14 cellular contexts compared by ENCODE assay signal in the genomic region with DNA sequence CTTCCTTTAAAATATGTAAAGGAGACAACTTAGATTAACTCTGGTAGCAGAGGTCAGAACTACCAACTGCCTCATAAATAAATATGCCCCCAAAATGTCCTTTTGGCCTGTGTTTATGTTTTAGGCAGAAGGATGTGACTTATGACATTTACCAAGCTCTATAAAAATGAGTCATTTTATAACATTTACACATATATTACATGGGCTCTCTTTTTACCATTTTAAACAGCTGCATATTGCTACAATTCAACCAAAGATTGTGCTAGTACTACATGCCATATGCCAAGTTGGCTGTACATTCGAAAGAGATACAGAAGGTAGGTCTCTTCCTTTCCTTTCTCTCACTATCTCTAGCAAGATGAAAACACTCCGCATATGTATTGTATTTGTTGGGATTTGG. TPM values are rescaled to one million over a fixed set of nuclear protein-coding genes. Genes with fewer than 3 reads are reported as not detected.
DNase-seq lines count a peak whose midpoint lies in the region; ATAC-seq and TF ChIP-seq lines count a peak whose summit lies in the region.
"Had no signal": no experiment of that assay in that cellular context is flagged by ENCODE, and none has a peak within 500 bp of the region (broad histone marks: within the 10 kb centered on the region; RNA-seq: fewer than 3 reads in every experiment).

No MANE protein-coding gene starts in this region.

- peaks cover 49% of the 10 kb centered on the region for H3K4me1 Mint-ChIP-seq in Caco-2 (ENCODE audit: low read depth, unreplicated experiment)
- H3K4me1 Mint-ChIP-seq: H9 had no signal

- in situ Hi-C loops in KBM-7 (cut with MboI; ENCODE audit: low pct_unique_long_range_greater_than_20kb, low sequenced_read_pairs): no loop called here

- no peak for ATAC-seq in GM18868 (IDR thresholded peaks at IDR 0.05; ENCODE audit: unreplicated experiment)
- ATAC-seq in HG02588 (IDR thresholded peaks at IDR 0.05; ENCODE audit: unreplicated experiment): no peak

- H3K4me3 ChIP-seq in BLaER1: no peak overlapping the region
- no peak overlapping the region for H3K4me3 ChIP-seq in Caco-2 (ENCODE audit: low read depth, low read length)
- H3K4me3 ChIP-seq in SK-N-MC: no peak overlapping the region

- H3K9ac ChIP-seq in BLaER1 (no peak overlapping the region), SK-N-MC (ENCODE audit: insufficient read length) (no peak overlapping the region)

- H3K9me3 Mint-ChIP-seq in Caco-2 (ENCODE audit: unreplicated experiment): no peaks in the 10 kb centered on the region
- H3K9me3 Mint-ChIP-seq: CD4-positive, alpha-beta T cell; H9 had no signal

- peak overlapping the region; percentile 51 for H3K27ac Mint-ChIP-seq in Caco-2 (ENCODE audit: unreplicated experiment)
- H3K27ac Mint-ChIP-seq: CD4-positive, alpha-beta T cell; H9 had no signal

- H3K4me3 Mint-ChIP-seq in Caco-2 (ENCODE audit: unreplicated experiment): no peak overlapping the region
- H3K4me3 Mint-ChIP-seq: CD4-positive, alpha-beta T cell; H9 had no signal

- H3K4me2 ChIP-seq in BLaER1: peak overlapping the region; percentile 44

- intact Hi-C loops in Caco-2 (cut with micrococcal nuclease; ENCODE audit: unreplicated experiment): loop anchor here (1.0 kb wide), 2 partner anchors 10 to 11 kb away; no protein-coding TSS in a partner anchor

- no peak overlapping the region for H3K27ac ChIP-seq in BLaER1
- 0 out of 2 replicates have a peak overlapping the region, but pooled peaks have one; percentile 25 for H3K27ac ChIP-seq in SK-N-MC
- H3K27ac ChIP-seq: HL-60 had no signal

- no TSS peak for BruUV-seq in Caco-2 (replicated peaks; lab: Mats Ljungman, UMichigan)

- POLR2A ChIA-PET in Caco-2 (lab: Charles Lee): no interaction called here

- H3K9me3 ChIP-seq in BLaER1 (no peaks in the 10 kb centered on the region), Caco-2 (no peaks in the 10 kb centered on the region), SK-N-MC (ENCODE audit: low read depth, low read length) (no peaks in the 10 kb centered on the region)

- TF ChIP-seq CTCF in Caco-2 (IDR thresholded peaks at IDR 0.05; ENCODE audit: insufficient read depth in 1 of 2, low read depth in 1 of 2, low read length in 1 of 2, severe bottlenecking in 1 of 2, unreplicated experiment in 1 of 2): no peak

- no peaks in the 10 kb centered on the region for H3K36me3 ChIP-seq in BLaER1
- no peaks in the 10 kb centered on the region for H3K36me3 ChIP-seq in Caco-2 (ENCODE audit: control insufficient read depth, insufficient read depth, low read length)
- no peaks in the 10 kb centered on the region for H3K36me3 ChIP-seq in SK-N-MC (ENCODE audit: insufficient read depth, low read length)

- CTCF ChIA-PET in Caco-2 (lab: Charles Lee): no interaction called here

- no peaks in the 10 kb centered on the region for H4K20me1 ChIP-seq in BLaER1

- peaks cover 6% of the 10 kb centered on the region for H3K36me3 Mint-ChIP-seq in Caco-2 (ENCODE audit: insufficient read depth, unreplicated experiment)

- no peaks in the 10 kb centered on the region for H3K27me3 ChIP-seq in BLaER1
- no peaks in the 10 kb centered on the region for H3K27me3 ChIP-seq in Caco-2 (replicated peaks; ENCODE audit: control insufficient read depth, insufficient read depth, low read length)

- H3K4me1 ChIP-seq in BLaER1 (peaks cover 25% of the 10 kb centered on the region), Caco-2 (peaks cover 56% of the 10 kb centered on the region)

- no peaks in the 10 kb centered on the region for H3K27me3 Mint-ChIP-seq in Caco-2 (ENCODE audit: insufficient read depth, unreplicated experiment)
- H3K27me3 Mint-ChIP-seq: CD4-positive, alpha-beta T cell had no signal

- DNase-seq in Caco-2: no peak
- no peak for DNase-seq in SK-N-MC (ENCODE audit: low read depth, low spot score)
- DNase-seq in iris pigment epithelial cell (ENCODE audit: low read depth): peak; percentile 7
- no peak for DNase-seq in NCI-H510A (lab: John Stamatoyannopoulos, UW)
- no peak for DNase-seq in KBM-7
- DNase-seq: C1 segment of cervical spinal cord; CD4-positive, alpha-beta T cell; DMS79; GOT3; H9 had no signal

RNA-seq across cellular contexts. Expression of gene ABLIM1, which starts 12.3 kb away (rescaled TPM):
- total RNA-seq in Caco-2 (2022): 71.7 and 79.3 TPM in 2 replicates
